ENCODE assay signal across 1 cellular context in genomic region chr10:100184426-100185219, GRCh38.
TF ChIP-seq lines count a peak whose summit lies in the region.

No MANE protein-coding gene starts in this region.

TF ChIP-seq in GM23338, 12 proteins besides CTCF, POLR2A, EP300 and RAD21 (continued from another document):
- no peak for TF ChIP-seq ZNF462 (CRISPR knock-in tag; IDR thresholded peaks at IDR 0.05)
- no peak for TF ChIP-seq JUNB (IDR thresholded peaks at IDR 0.05; ENCODE audit: unreplicated experiment)
- no peak for TF ChIP-seq REST (IDR thresholded peaks at IDR 0.05; ENCODE audit: unreplicated experiment)
- no peak for TF ChIP-seq STAT1 (IDR thresholded peaks at IDR 0.05; ENCODE audit: unreplicated experiment)
- no peak for TF ChIP-seq CREB1 (CRISPR knock-in tag; IDR thresholded peaks at IDR 0.05; ENCODE audit: low read depth)
- TF ChIP-seq EZH2phosphoT487 (IDR thresholded peaks at IDR 0.05; ENCODE audit: unreplicated experiment) = no peak
